ENCODE assay signal across 1 cellular context in genomic region chr19:11565657-11566117, GRCh38.
A peak's percentile ranks its signal among the peaks of the same experiment; 100 is the strongest.
TF ChIP-seq lines count a peak whose summit lies in the region.

No MANE protein-coding gene starts in this region.

TF ChIP-seq in K562, 482 proteins besides CTCF, POLR2A, EP300 and RAD21:
- TF ChIP-seq BCOR (IDR thresholded peaks at IDR 0.05) (peak; percentile 63), CEBPB (tag; IDR thresholded peaks at IDR 0.05) (peak; percentile 72), ZNF316 (IDR thresholded peaks at IDR 0.05) (0 out of 2 replicates have a peak, but pooled peaks have one; percentile 1), ZNF121 (CRISPR knock-in tag; conservative IDR thresholded peaks at IDR 0.05) (peak; percentile 84), DMBX1 (CRISPR knock-in tag; IDR thresholded peaks at IDR 0.05; ENCODE audit: borderline replicate concordance) (peak; percentile 78; the same call in 1 of the 2 replicates), ZNF384 (IDR thresholded peaks at IDR 0.05; ENCODE audit: low read depth, low read length) (0 out of 2 replicates have a peak, but pooled peaks have one; percentile 26), KDM1A (IDR thresholded peaks at IDR 0.05) (peak in 1 of 2 experiments; percentile 46; a peak in 1 of 4 replicates)
